Comparison of ENCODE assay signal across 9 cellular contexts in the genomic region with DNA sequence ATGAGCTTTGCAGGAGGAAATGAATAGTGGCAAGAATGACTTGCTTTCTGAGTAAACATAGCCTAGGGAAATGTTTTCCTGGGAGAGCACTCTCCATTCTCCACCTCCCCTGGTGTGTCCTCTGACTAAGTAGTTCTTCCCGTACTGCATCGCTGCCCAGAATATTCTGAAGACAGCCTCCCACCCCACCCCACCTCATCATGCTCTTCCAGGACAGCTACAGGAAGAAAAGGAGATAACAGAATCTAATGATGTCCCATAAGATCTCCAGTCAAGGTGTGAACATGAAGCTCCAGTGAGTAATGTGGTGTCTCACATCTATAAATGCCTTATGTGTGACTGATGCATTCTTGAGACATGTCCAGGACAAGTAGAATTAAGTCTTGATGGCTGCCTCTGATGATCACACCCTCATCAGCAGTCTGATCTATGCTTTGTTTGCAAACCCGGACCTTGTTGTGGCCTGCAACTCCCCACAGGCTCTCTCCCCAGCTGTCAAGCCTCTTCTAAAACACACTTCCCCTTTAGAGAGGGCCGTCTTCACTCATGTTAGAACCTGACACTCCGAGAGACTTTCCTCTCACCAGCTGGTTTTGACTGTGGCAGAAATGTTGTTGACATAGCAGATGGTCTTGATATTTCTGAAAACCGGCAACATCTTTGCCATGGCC.
A peak's percentile ranks its signal among the peaks of the same experiment; 100 is the strongest.
DNase-seq lines count a peak whose midpoint lies in the region; ATAC-seq and TF ChIP-seq lines count a peak whose summit lies in the region.
"Had no signal": no experiment of that assay in that cellular context is flagged by ENCODE, and none has a peak within 500 bp of the region (broad histone marks: within the 10 kb centered on the region; RNA-seq: fewer than 3 reads in every experiment).

No MANE protein-coding gene starts in this region.

- no peaks in the 10 kb centered on the region for H3K36me3 ChIP-seq in left lung
- H3K36me3 ChIP-seq in CD8-positive, alpha-beta memory T cell (ENCODE audit: insufficient read depth, low read length) = no peaks in the 10 kb centered on the region

- no peak overlapping the region for H3K4me3 ChIP-seq in left lung
- no peak overlapping the region for H3K4me3 ChIP-seq in CD8-positive, alpha-beta memory T cell (ENCODE audit: low read length)

- H3K9me3 Mint-ChIP-seq in CD8-positive, alpha-beta memory T cell = peaks cover 0 to 5% (median 2%) of the 10 kb centered on the region in 5 donors
- H3K9me3 Mint-ChIP-seq: activated naive CD4-positive, alpha-beta T cell treated with anti-CD3 and anti-CD28 coated beads for 36 hours had no signal

- CTCF ChIA-PET in CD8-positive, alpha-beta memory T cell (lab: Charles Lee) = no interaction called here

- H3K36me3 Mint-ChIP-seq in CD8-positive, alpha-beta memory T cell = no peaks in the 10 kb centered on the region

- ATAC-seq in left lung = peak; percentile 22

- no peak overlapping the region for H3K4me3 Mint-ChIP-seq in CD8-positive, alpha-beta memory T cell
- H3K4me3 Mint-ChIP-seq: activated naive CD4-positive, alpha-beta T cell treated with anti-CD3 and anti-CD28 coated beads for 36 hours had no signal

- no peak overlapping the region for H3K27ac ChIP-seq in left lung
- H3K27ac ChIP-seq in CD8-positive, alpha-beta memory T cell (ENCODE audit: low read depth, low read length) = no peak overlapping the region

- peak; percentile 90 for DNase-seq in ELR (ENCODE audit: low read depth)
- DNase-seq in HPDE6-E6E7 (ENCODE audit: extremely low spot score) = peak; percentile 78
- peak; percentile 77 for DNase-seq in T1000 (lab: John Stamatoyannopoulos, UW)
- no peak for DNase-seq in left lung
- no peak for DNase-seq in CD8-positive, alpha-beta memory T cell
- DNase-seq in effector CD8-positive, alpha-beta T cell (lab: John Stamatoyannopoulos, UW) = no peak
- no peak for DNase-seq in T-helper 1 cell
- DNase-seq in stimulated activated CD4-positive, alpha-beta T cell treated with anti-CD3 and anti-CD28 coated beads, Interleukin-2, amount 100 ng/mL, for 24 hours = no peak
- DNase-seq: activated naive CD4-positive, alpha-beta T cell treated with anti-CD3 and anti-CD28 coated beads for 36 hours had no signal

- H3K27ac Mint-ChIP-seq in CD8-positive, alpha-beta memory T cell = no peak overlapping the region
- H3K27ac Mint-ChIP-seq: activated naive CD4-positive, alpha-beta T cell treated with anti-CD3 and anti-CD28 coated beads for 36 hours had no signal

- H3K4me1 Mint-ChIP-seq in CD8-positive, alpha-beta memory T cell = no peaks in the 10 kb centered on the region

- TF ChIP-seq CTCF in left lung (IDR thresholded peaks at IDR 0.05) = no peak

- POLR2A ChIA-PET in CD8-positive, alpha-beta memory T cell (lab: Charles Lee) = no interaction called here

- H3K27me3 Mint-ChIP-seq in CD8-positive, alpha-beta memory T cell = no peaks in the 10 kb centered on the region

- intact Hi-C loops in left lung (cut with DNase I) = no loop called here

- H3K9me3 ChIP-seq in left lung = no peaks in the 10 kb centered on the region
- no peaks in the 10 kb centered on the region for H3K9me3 ChIP-seq in CD8-positive, alpha-beta memory T cell (ENCODE audit: low read length)

- no peaks in the 10 kb centered on the region for H3K4me1 ChIP-seq in left lung
- H3K4me1 ChIP-seq in CD8-positive, alpha-beta memory T cell (ENCODE audit: insufficient read depth, low read length) = no peaks in the 10 kb centered on the region

- no peaks in the 10 kb centered on the region for H3K27me3 ChIP-seq in left lung
- no peaks in the 10 kb centered on the region for H3K27me3 ChIP-seq in CD8-positive, alpha-beta memory T cell (ENCODE audit: insufficient read depth, low read length, poor library complexity, severe bottlenecking)

Comparison
In these comparisons a context has a peak if more than half of its experiments do, and no peak if none do; other contexts are left out.
1. DNase-seq: peak in ELR (single experiment), HPDE6-E6E7 (single experiment) and T1000 (single experiment); none in left lung (0 of 2), CD8-positive, alpha-beta memory T cell (0 of 5), effector CD8-positive, alpha-beta T cell (single experiment), T-helper 1 cell (0 of 5) and stimulated activated CD4-positive, alpha-beta T cell treated with anti-CD3 and anti-CD28 coated beads, Interleukin-2, amount 100 ng/mL, for 24 hours (0 of 2).